In the genomic region with DNA sequence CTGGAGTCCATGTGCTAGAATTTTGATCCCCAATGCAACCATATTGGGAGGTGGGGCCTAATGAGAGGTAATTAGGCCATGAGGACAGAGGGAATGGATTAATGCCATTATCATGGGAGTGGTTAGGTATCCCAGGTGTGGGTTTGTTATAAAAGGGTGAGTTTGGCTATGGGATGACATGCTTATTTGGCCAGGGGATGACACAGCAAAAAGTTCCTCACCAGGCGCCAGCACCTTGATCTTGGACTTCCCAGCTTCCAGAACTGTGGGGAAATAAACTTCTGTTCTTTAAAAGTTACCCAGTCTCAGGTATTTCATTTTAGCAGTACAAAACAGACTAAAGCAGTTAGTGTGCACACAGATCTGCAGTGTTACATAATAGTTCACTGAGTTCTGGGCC, we compare ENCODE assay signal across 1 cellular context.
TF ChIP-seq lines count a peak whose summit lies in the region.

No MANE protein-coding gene starts in this region.

TF ChIP-seq in H1, 55 proteins besides CTCF, POLR2A, EP300 and RAD21:
- no peak for TF ChIP-seq ATF3 (IDR thresholded peaks at IDR 0.05; ENCODE audit: insufficient read depth, low read depth, low read length)
- TF ChIP-seq SIN3A (conservative IDR thresholded peaks at IDR 0.05 in 1 of 2, IDR thresholded peaks at IDR 0.05 in 1 of 2; ENCODE audit: low read depth in 1 of 2, low read length in 2 of 2): no peak
- TF ChIP-seq SP2 (IDR thresholded peaks at IDR 0.05; ENCODE audit: low read length): no peak
- TF ChIP-seq GABPA (IDR thresholded peaks at IDR 0.05; ENCODE audit: borderline replicate concordance, insufficient read depth, low read length): no peak
- TF ChIP-seq, protein P1, sequence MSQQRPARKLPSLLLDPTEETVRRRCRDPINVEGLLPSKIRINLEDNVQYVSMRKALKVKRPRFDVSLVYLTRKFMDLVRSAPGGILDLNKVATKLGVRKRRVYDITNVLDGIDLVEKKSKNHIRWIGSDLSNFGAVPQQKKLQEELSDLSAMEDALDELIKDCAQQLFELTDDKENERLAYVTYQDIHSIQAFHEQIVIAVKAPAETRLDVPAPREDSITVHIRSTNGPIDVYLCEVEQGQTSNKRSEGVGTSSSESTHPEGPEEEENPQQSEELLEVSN (IDR thresholded peaks at IDR 0.05): no peak
- 0 out of 2 replicates have a peak, but pooled peaks have one; percentile 37 for TF ChIP-seq BACH1 (IDR thresholded peaks at IDR 0.05; ENCODE audit: low read length)
- TF ChIP-seq RXRA (IDR thresholded peaks at IDR 0.05; ENCODE audit: insufficient read depth, low read depth, low read length): no peak
- no peak for TF ChIP-seq SUZ12 (IDR thresholded peaks at IDR 0.05; ENCODE audit: low read length)
- TF ChIP-seq EZH2 (IDR thresholded peaks at IDR 0.05; ENCODE audit: low read depth, low read length, severe bottlenecking): no peak
